In genomic region chr4:78951862-78952472, GRCh38 we compare ENCODE assay signal across 8 cellular contexts. TPM values are rescaled to one million over a fixed set of nuclear protein-coding genes. Genes with fewer than 3 reads are reported as not detected.
DNase-seq lines count a peak whose midpoint lies in the region; ATAC-seq and TF ChIP-seq lines count a peak whose summit lies in the region.

No MANE protein-coding gene starts in this region.

- CTCF ChIA-PET in CD8-positive, alpha-beta T cell (lab: Charles Lee): interaction anchor here (0.7 to 2.3 kb wide), 14 partner anchors 9 to 1414 kb away, joined by 3 to 16 read pairs (median 4); partner anchors contain the start of genes PAQR3 and PRDM8

- H3K27ac Mint-ChIP-seq in CD8-positive, alpha-beta T cell: no peak overlapping the region
- no peak overlapping the region for H3K27ac Mint-ChIP-seq in activated naive CD4-positive, alpha-beta T cell treated with anti-CD3 and anti-CD28 coated beads, Interleukin-2, amount 50 U/mL, for 72 hours

- no peak overlapping the region for H3K27ac ChIP-seq in CD8-positive, alpha-beta T cell (ENCODE audit: low read depth, low read length)

- POLR2A ChIA-PET in CD8-positive, alpha-beta T cell (lab: Charles Lee): interaction anchor here (1.5 kb wide), 1 partner anchor 1260 kb away, joined by 3 read pairs; no protein-coding TSS in a partner anchor

- DNase-seq in CD8-positive, alpha-beta T cell: peak in 2 of 7 experiments; percentile 23 to 30
- DNase-seq in NCI-H2227 treated with DMSO at 0.1 percent for 48 hours (lab: John Stamatoyannopoulos, UW): peak; percentile 34
- DNase-seq in activated naive CD4-positive, alpha-beta T cell treated with anti-CD3 and anti-CD28 coated beads, Interleukin-2, amount 50 U/mL, for 72 hours (ENCODE audit: low spot score in 2 of 2): no peak
- peak in 24 of 42 donors; percentile 13 to 77 (median 44) for DNase-seq in head of caudate nucleus
- DNase-seq in retinal pigment epithelial cell (ENCODE audit: low read depth): no peak
- no peak for DNase-seq in HK-2 (ENCODE audit: unreplicated experiment)

- H3K27me3 Mint-ChIP-seq in CD8-positive, alpha-beta T cell (ENCODE audit: low read depth): peaks cover 13% of the 10 kb centered on the region

- ATAC-seq in CD8-positive, alpha-beta T cell: peak; percentile 59
- ATAC-seq in GM18520 (IDR thresholded peaks at IDR 0.05; ENCODE audit: unreplicated experiment) (peak; percentile 59), HG03060 (IDR thresholded peaks at IDR 0.05; ENCODE audit: low read depth, unreplicated experiment) (peak; percentile 67)
- peak; percentile 36 to 53 for ATAC-seq in activated naive CD4-positive, alpha-beta T cell treated with anti-CD3 and anti-CD28 coated beads, Interleukin-2, amount 50 U/mL, for 72 hours

- H3K36me3 Mint-ChIP-seq in CD8-positive, alpha-beta T cell: no peaks in the 10 kb centered on the region
- H3K36me3 Mint-ChIP-seq in activated naive CD4-positive, alpha-beta T cell treated with anti-CD3 and anti-CD28 coated beads, Interleukin-2, amount 50 U/mL, for 72 hours: no peaks in the 10 kb centered on the region

- no peaks in the 10 kb centered on the region for H3K36me3 ChIP-seq in CD8-positive, alpha-beta T cell (ENCODE audit: insufficient read depth, low read length)

- no peaks in the 10 kb centered on the region for H3K27me3 ChIP-seq in CD8-positive, alpha-beta T cell (ENCODE audit: insufficient read depth, low read length)

- no peak overlapping the region for H3K4me3 ChIP-seq in CD8-positive, alpha-beta T cell (ENCODE audit: low read depth, low read length)
- no peak overlapping the region for H3K4me3 ChIP-seq in retinal pigment epithelial cell (ENCODE audit: low read length)

- no peaks in the 10 kb centered on the region for H3K4me1 ChIP-seq in CD8-positive, alpha-beta T cell (ENCODE audit: insufficient read depth, low read length)

- H3K9me3 ChIP-seq in CD8-positive, alpha-beta T cell (ENCODE audit: low read length): no peaks in the 10 kb centered on the region

- intact Hi-C loops in CD8-positive, alpha-beta T cell (cut with DNase I, micrococcal nuclease): loop anchor here (1.0 to 5.0 kb wide), 3 partner anchors 625 to 1410 kb away; no protein-coding TSS in a partner anchor
- intact Hi-C loops in head of caudate nucleus (cut with DNase I): loop anchor here (10.0 kb wide), 1 partner anchor 1263 kb away; no protein-coding TSS in a partner anchor

- no peaks in the 10 kb centered on the region for H3K9me3 Mint-ChIP-seq in CD8-positive, alpha-beta T cell
- no peaks in the 10 kb centered on the region for H3K9me3 Mint-ChIP-seq in activated naive CD4-positive, alpha-beta T cell treated with anti-CD3 and anti-CD28 coated beads, Interleukin-2, amount 50 U/mL, for 72 hours

- H3K4me3 Mint-ChIP-seq in CD8-positive, alpha-beta T cell: no peak overlapping the region

- peak; percentile 88 for TF ChIP-seq CTCF in CD8-positive, alpha-beta T cell (IDR thresholded peaks at IDR 0.05)
- peak; percentile 64 for TF ChIP-seq CTCF in retinal pigment epithelial cell (conservative IDR thresholded peaks at IDR 0.05; ENCODE audit: low read depth, low read length)

- no peaks in the 10 kb centered on the region for H3K4me1 Mint-ChIP-seq in CD8-positive, alpha-beta T cell (ENCODE audit: low read depth)

RNA-seq across cellular contexts. Expression of gene PAQR3, which starts 12.7 kb away (rescaled TPM):
- total RNA-seq in CD8-positive, alpha-beta T cell: 10 to 100 TPM; 17.8 to 19.3 TPM
- total RNA-seq in activated naive CD4-positive, alpha-beta T cell treated with anti-CD3 and anti-CD28 coated beads, Interleukin-2, amount 50 U/mL, for 72 hours: 10 to 100 TPM in 1 of 2 donors, 1 to 10 TPM in 1; 7.1 to 16.7 TPM

Comparison
In these comparisons a context has a peak if more than half of its experiments do, and no peak if none do; other contexts are left out.
1. DNase-seq: peak in NCI-H2227 treated with DMSO at 0.1 percent for 48 hours (single experiment) and head of caudate nucleus (24 of 42); none in activated naive CD4-positive, alpha-beta T cell treated with anti-CD3 and anti-CD28 coated beads, Interleukin-2, amount 50 U/mL, for 72 hours (0 of 2), retinal pigment epithelial cell (single experiment) and HK-2 (single experiment).
2. Peak in every context shown above with its lines, with median percentiles within 50 percentile points of each other: ATAC-seq.